Comparison of ENCODE assay signal across 1 cellular context in genomic region chr6:143510991-143511891, GRCh38.
A peak's percentile ranks its signal among the peaks of the same experiment; 100 is the strongest.
TF ChIP-seq lines count a peak whose summit lies in the region.

TSS of gene FUCA2 (minus strand) at chr6:143511720. CDS start at chr6:143511634, 86 bp downstream.

TF ChIP-seq in K562, 482 proteins besides CTCF, POLR2A, EP300 and RAD21 (continued from another document):
- TF ChIP-seq MAX (CRISPR knock-in tag; IDR thresholded peaks at IDR 0.05) (peak; percentile 96), ELF2 (CRISPR knock-in tag; IDR thresholded peaks at IDR 0.05) (0 out of 2 replicates have a peak, but pooled peaks have one; percentile 50), NCOA1 (IDR thresholded peaks at IDR 0.05; ENCODE audit: low read depth) (no peak), PML (IDR thresholded peaks at IDR 0.05; ENCODE audit: low read length) (peak; percentile 73; the same call in 1 of the 2 replicates), ZFP91 (CRISPR knock-in tag; IDR thresholded peaks at IDR 0.05) (peak; percentile 70; the same call in 1 of the 2 replicates), ELK3 (CRISPR knock-in tag; IDR thresholded peaks at IDR 0.05) (no peak), CSDE1 (IDR thresholded peaks at IDR 0.05) (peak in 1 of 2 experiments; percentile 70; a peak in 1 of 4 replicates), ZNF518B (CRISPR knock-in tag; IDR thresholded peaks at IDR 0.05) (no peak), PHF20 (IDR thresholded peaks at IDR 0.05; ENCODE audit: partially characterized antibody) (peak; percentile 92)
